Comparison of ENCODE assay signal across 1 cellular context in the genomic region with DNA sequence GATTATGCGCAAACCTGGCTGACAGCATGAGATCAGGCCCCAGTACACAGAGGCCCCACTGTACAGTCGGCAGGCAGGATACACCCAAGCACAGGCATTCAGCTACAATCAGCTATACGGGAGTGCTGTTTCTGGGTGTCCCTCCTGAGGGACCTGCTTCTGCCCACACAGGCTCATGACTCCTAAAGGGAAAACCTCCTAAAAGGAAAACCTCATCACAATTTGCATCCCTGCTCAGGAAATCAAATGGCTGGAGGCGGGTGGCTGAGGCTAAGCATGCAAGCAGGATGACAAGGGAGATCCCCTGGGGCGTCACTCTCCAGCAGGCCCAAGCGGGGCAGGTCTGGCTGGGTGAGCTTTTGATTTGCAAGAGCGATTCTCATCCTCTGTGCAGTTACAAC.
TF ChIP-seq lines count a peak whose summit lies in the region.

No MANE protein-coding gene starts in this region.

TF ChIP-seq in GM23338, 12 proteins besides CTCF, POLR2A, EP300 and RAD21 (continued from another document):
- TF ChIP-seq, protein P1, sequence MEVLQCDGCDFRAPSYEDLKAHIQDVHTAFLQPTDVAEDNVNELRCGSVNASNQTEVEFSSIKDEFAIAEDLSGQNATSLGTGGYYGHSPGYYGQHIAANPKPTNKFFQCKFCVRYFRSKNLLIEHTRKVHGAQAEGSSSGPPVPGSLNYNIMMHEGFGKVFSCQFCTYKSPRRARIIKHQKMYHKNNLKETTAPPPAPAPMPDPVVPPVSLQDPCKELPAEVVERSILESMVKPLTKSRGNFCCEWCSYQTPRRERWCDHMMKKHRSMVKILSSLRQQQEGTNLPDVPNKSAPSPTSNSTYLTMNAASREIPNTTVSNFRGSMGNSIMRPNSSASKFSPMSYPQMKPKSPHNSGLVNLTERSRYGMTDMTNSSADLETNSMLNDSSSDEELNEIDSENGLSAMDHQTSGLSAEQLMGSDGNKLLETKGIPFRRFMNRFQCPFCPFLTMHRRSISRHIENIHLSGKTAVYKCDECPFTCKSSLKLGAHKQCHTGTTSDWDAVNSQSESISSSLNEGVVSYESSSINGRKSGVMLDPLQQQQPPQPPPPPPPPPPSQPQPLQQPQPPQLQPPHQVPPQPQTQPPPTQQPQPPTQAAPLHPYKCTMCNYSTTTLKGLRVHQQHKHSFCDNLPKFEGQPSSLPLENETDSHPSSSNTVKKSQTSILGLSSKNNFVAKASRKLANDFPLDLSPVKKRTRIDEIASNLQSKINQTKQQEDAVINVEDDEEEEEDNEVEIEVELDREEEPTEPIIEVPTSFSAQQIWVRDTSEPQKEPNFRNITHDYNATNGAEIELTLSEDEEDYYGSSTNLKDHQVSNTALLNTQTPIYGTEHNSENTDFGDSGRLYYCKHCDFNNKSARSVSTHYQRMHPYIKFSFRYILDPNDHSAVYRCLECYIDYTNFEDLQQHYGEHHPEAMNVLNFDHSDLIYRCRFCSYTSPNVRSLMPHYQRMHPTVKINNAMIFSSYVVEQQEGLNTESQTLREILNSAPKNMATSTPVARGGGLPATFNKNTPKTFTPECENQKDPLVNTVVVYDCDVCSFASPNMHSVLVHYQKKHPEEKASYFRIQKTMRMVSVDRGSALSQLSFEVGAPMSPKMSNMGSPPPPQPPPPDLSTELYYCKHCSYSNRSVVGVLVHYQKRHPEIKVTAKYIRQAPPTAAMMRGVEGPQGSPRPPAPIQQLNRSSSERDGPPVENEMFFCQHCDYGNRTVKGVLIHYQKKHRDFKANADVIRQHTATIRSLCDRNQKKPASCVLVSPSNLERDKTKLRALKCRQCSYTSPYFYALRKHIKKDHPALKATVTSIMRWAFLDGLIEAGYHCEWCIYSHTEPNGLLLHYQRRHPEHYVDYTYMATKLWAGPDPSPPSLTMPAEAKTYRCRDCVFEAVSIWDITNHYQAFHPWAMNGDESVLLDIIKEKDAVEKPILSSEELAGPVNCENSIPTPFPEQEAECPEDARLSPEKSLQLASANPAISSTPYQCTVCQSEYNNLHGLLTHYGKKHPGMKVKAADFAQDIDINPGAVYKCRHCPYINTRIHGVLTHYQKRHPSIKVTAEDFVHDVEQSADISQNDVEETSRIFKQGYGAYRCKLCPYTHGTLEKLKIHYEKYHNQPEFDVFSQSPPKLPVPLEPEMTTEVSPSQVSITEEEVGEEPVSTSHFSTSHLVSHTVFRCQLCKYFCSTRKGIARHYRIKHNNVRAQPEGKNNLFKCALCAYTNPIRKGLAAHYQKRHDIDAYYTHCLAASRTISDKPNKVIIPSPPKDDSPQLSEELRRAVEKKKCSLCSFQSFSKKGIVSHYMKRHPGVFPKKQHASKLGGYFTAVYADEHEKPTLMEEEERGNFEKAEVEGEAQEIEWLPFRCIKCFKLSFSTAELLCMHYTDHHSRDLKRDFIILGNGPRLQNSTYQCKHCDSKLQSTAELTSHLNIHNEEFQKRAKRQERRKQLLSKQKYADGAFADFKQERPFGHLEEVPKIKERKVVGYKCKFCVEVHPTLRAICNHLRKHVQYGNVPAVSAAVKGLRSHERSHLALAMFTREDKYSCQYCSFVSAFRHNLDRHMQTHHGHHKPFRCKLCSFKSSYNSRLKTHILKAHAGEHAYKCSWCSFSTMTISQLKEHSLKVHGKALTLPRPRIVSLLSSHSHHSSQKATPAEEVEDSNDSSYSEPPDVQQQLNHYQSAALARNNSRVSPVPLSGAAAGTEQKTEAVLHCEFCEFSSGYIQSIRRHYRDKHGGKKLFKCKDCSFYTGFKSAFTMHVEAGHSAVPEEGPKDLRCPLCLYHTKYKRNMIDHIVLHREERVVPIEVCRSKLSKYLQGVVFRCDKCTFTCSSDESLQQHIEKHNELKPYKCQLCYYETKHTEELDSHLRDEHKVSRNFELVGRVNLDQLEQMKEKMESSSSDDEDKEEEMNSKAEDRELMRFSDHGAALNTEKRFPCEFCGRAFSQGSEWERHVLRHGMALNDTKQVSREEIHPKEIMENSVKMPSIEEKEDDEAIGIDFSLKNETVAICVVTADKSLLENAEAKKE (CRISPR knock-in tag; IDR thresholded peaks at IDR 0.05): no peak
- TF ChIP-seq CREB1 (CRISPR knock-in tag; IDR thresholded peaks at IDR 0.05; ENCODE audit: low read depth) (no peak), ETS1 (IDR thresholded peaks at IDR 0.05) (no peak), JUNB (IDR thresholded peaks at IDR 0.05; ENCODE audit: unreplicated experiment) (no peak), POLR2AphosphoS5 (IDR thresholded peaks at IDR 0.05; ENCODE audit: low read depth) (no peak), NANOG (IDR thresholded peaks at IDR 0.05; ENCODE audit: borderline replicate concordance) (no peak), STAT1 (IDR thresholded peaks at IDR 0.05; ENCODE audit: unreplicated experiment) (no peak), EZH2 (IDR thresholded peaks at IDR 0.05; ENCODE audit: low read depth, unreplicated experiment) (no peak), ZNF114 (CRISPR knock-in tag; IDR thresholded peaks at IDR 0.05) (no peak), ZNF331 (CRISPR knock-in tag; IDR thresholded peaks at IDR 0.05; ENCODE audit: low read depth) (no peak)
